Comparison of ENCODE assay signal across 18 cellular contexts in genomic region chr4:154478128-154478527, GRCh38. TPM values are rescaled to one million over a fixed set of nuclear protein-coding genes. Genes with fewer than 3 reads are reported as not detected.
A peak's percentile ranks its signal among the peaks of the same experiment; 100 is the strongest.
DNase-seq lines count a peak whose midpoint lies in the region; ATAC-seq, FAIRE-seq and TF ChIP-seq lines count a peak whose summit lies in the region.
"Had no signal": no experiment of that assay in that cellular context is flagged by ENCODE, and none has a peak within 500 bp of the region (broad histone marks: within the 10 kb centered on the region; RNA-seq: fewer than 3 reads in every experiment).

No MANE protein-coding gene starts in this region.

- H3K27me3 ChIP-seq in upper lobe of left lung, result no peaks in the 10 kb centered on the region
- H3K27me3 ChIP-seq: right atrium auricular region had no signal

- H3K4me1 ChIP-seq in kidney (ENCODE audit: control insufficient read depth in 1 of 2, insufficient read depth in 1 of 2, low read depth in 1 of 2, low read length in 2 of 2) (no peaks in the 10 kb centered on the region), upper lobe of left lung (no peaks in the 10 kb centered on the region)
- H3K4me1 ChIP-seq: right atrium auricular region had no signal

- DNase-seq in kidney (no peak), T-helper 2 cell (no peak), NCI-H510A treated with DMSO at 0.1 percent for 48 hours (lab: John Stamatoyannopoulos, UW) (no peak), upper lobe of left lung (no peak)
- DNase-seq: activated CD4-positive, alpha-beta T cell treated with anti-CD3 and anti-CD28 coated beads for 48 hours; activated T-cell treated with anti-CD3 and anti-CD28 coated beads, Interleukin-2, amount 50 U/mL, for 72 hours; amygdala; GOT3; stimulated activated CD4-positive, alpha-beta T cell treated with anti-CD3 and anti-CD28 coated beads, Interleukin-4, amount 100 ng/mL, for 1 hour; T-cell had no signal

- ATAC-seq in GM18520 (IDR thresholded peaks at IDR 0.05; ENCODE audit: unreplicated experiment) (peak; percentile 70), GM21360 (IDR thresholded peaks at IDR 0.05; ENCODE audit: unreplicated experiment) (peak; percentile 90), HG02840 (IDR thresholded peaks at IDR 0.05; ENCODE audit: low FRiP score, unreplicated experiment) (peak; percentile 88), HG03439 (IDR thresholded peaks at IDR 0.05; ENCODE audit: unreplicated experiment) (peak; percentile 77), upper lobe of left lung (ENCODE audit: low FRiP score in 2 of 2) (no peak)
- ATAC-seq: activated T-cell treated with anti-CD3 and anti-CD28 coated beads, Interleukin-2, amount 50 U/mL, for 72 hours; stimulated activated effector memory CD8-positive, alpha-beta T cell treated with anti-CD3 and anti-CD28 coated beads, Interleukin-12 subunit alpha, Interleukin-12 subunit beta, amount 100 ng/mL, for 72 hours; T-cell had no signal

- no peak for FAIRE-seq in kidney (lab: Jason Lieb, UNC)
- FAIRE-seq: D721Med, RCC 7860 had no signal

- H3K9ac ChIP-seq in kidney (ENCODE audit: low read length in 2 of 2), result no peak overlapping the region

- H3K36me3 ChIP-seq in kidney (ENCODE audit: control insufficient read depth in 1 of 2, insufficient read depth in 2 of 2, low read length in 2 of 2) (no peaks in the 10 kb centered on the region), upper lobe of left lung (no peaks in the 10 kb centered on the region)
- H3K36me3 ChIP-seq: right atrium auricular region had no signal

- TF ChIP-seq CTCF in kidney (IDR thresholded peaks at IDR 0.05; ENCODE audit: borderline replicate concordance, extremely low read depth, insufficient read depth) (no peak), upper lobe of left lung (IDR thresholded peaks at IDR 0.05) (no peak)

- H3K4me3 ChIP-seq in kidney (ENCODE audit: low read length in 2 of 2) (no peak overlapping the region), upper lobe of left lung (no peak overlapping the region)
- H3K4me3 ChIP-seq: right atrium auricular region had no signal

- TF ChIP-seq POLR2A in upper lobe of left lung (IDR thresholded peaks at IDR 0.05), result no peak

- no peak overlapping the region for H3K27ac ChIP-seq in kidney (ENCODE audit: low read depth in 2 of 2, low read length in 2 of 2)
- no peak overlapping the region for H3K27ac ChIP-seq in upper lobe of left lung
- H3K27ac ChIP-seq: right atrium auricular region had no signal

- H3K9me3 ChIP-seq in kidney (ENCODE audit: control insufficient read depth in 1 of 2, low read length in 2 of 2) (no peaks in the 10 kb centered on the region), upper lobe of left lung (no peaks in the 10 kb centered on the region)
- H3K9me3 ChIP-seq: right atrium auricular region had no signal

- intact Hi-C loops in kidney (cut with DNase I), result no loop called here

- 94 to 95% methylated on average over 2 of the region's 2 CpGs for WGBS in upper lobe of left lung, 2 donors

- TF ChIP-seq EP300 in upper lobe of left lung (IDR thresholded peaks at IDR 0.05), result no peak

RNA-seq across cellular contexts. Expression of gene DCHS2, which starts 13.5 kb away (rescaled TPM):
- total RNA-seq in kidney (0.47 TPM), upper lobe of left lung (1 to 10 TPM in 1 of 6 donors, under 1 TPM in 3, not detected in 2; 0.20 to 1.1 (median 0.80) TPM)
- polyA plus RNA-seq in kidney (ENCODE audit: insufficient read depth, low read depth, low replicate concordance), result not detected
- total RNA-seq: activated T-cell treated with anti-CD3 and anti-CD28 coated beads, Interleukin-2, amount 50 U/mL, for 72 hours had no signal

Comparison
In these comparisons a context has a peak if more than half of its experiments do, and no peak if none do; other contexts are left out.
1. ATAC-seq: peak in GM18520 (single experiment), GM21360 (single experiment), HG02840 (single experiment) and HG03439 (single experiment); none in upper lobe of left lung (0 of 2).